12 cellular contexts compared by ENCODE assay signal in genomic region chr18:69956037-69956436, GRCh38. TPM values are rescaled to one million over a fixed set of nuclear protein-coding genes. Genes with fewer than 3 reads are reported as not detected.
A peak's percentile ranks its signal among the peaks of the same experiment; 100 is the strongest.
DNase-seq lines count a peak whose midpoint lies in the region; ATAC-seq and TF ChIP-seq lines count a peak whose summit lies in the region.
"Had no signal": no experiment of that assay in that cellular context is flagged by ENCODE, and none has a peak within 500 bp of the region (broad histone marks: within the 10 kb centered on the region; RNA-seq: fewer than 3 reads in every experiment).

No MANE protein-coding gene starts in this region.

- no peak overlapping the region for H2AFZ ChIP-seq in MM.1S (ENCODE audit: low read length)

- no peak overlapping the region for H3K27ac Mint-ChIP-seq in activated CD4-positive, alpha-beta T cell treated with anti-CD3 and anti-CD28 coated beads, Interleukin-2, amount 10 ng/mL, durations not matched to agents 7 days and 5 days
- H3K27ac Mint-ChIP-seq: dendritic cell treated with granulocyte-macrophage colony-stimulating factor and Interleukin-4, amounts not matched to agents 40 ng/mL and 50 ng/mL, for 4 days had no signal

- peaks cover 32% of the 10 kb centered on the region for H3K36me3 Mint-ChIP-seq in activated CD4-positive, alpha-beta T cell treated with anti-CD3 and anti-CD28 coated beads, Interleukin-2, amount 10 ng/mL, durations not matched to agents 7 days and 5 days (ENCODE audit: low read depth)

- peak overlapping the region; percentile 65; the same call in 1 of the 2 replicates for H3K4me2 ChIP-seq in MM.1S (ENCODE audit: low read depth, low read length)

- no peak for TF ChIP-seq CTCF in MM.1S (IDR thresholded peaks at IDR 0.05; ENCODE audit: low read length)

- DNase-seq in activated CD4-positive, alpha-beta T cell treated with anti-CD3 and anti-CD28 coated beads, Interleukin-2, amount 10 ng/mL, durations not matched to agents 7 days and 5 days = peak; percentile 38
- DNase-seq in activated CD4-positive, alpha-beta T cell treated with anti-CD3 and anti-CD28 coated beads for 4 hours = no peak
- DNase-seq in MM.1S = no peak
- no peak for DNase-seq in activated CD4-positive, CD25-positive, alpha-beta regulatory T cell treated with anti-CD3 and anti-CD28 coated beads, Interleukin-2, amount 50 U/mL, for 72 hours
- no peak for DNase-seq in NCI-H2171 (lab: John Stamatoyannopoulos, UW)
- no peak for DNase-seq in SKM-1 treated with dmso at 0.1 percent for 144 hours (lab: John Stamatoyannopoulos, UW; ENCODE audit: unreplicated experiment)
- DNase-seq: activated gamma-delta T cell treated with Interleukin-2 at 50 U/mL for 16 hours, heart right ventricle, T-helper 9 cell had no signal

- H3K9me3 ChIP-seq in MM.1S (replicated peaks; ENCODE audit: insufficient read depth, low read length) = no peaks in the 10 kb centered on the region

- peaks cover 30% of the 10 kb centered on the region for H3K4me1 Mint-ChIP-seq in activated CD4-positive, alpha-beta T cell treated with anti-CD3 and anti-CD28 coated beads, Interleukin-2, amount 10 ng/mL, durations not matched to agents 7 days and 5 days

- CTCF ChIA-PET in activated CD4-positive, alpha-beta T cell treated with anti-CD3 and anti-CD28 coated beads, Interleukin-2, amount 10 ng/mL, durations not matched to agents 7 days and 5 days (lab: Charles Lee) = interaction anchor here (0.8 to 1.3 kb wide), 4 partner anchors 9 to 58 kb away, joined by 3 to 4 read pairs (median 4); partner anchors contain the start of gene CD226

- ATAC-seq in GM21723 (IDR thresholded peaks at IDR 0.05; ENCODE audit: unreplicated experiment) = peak; percentile 34
- ATAC-seq: heart right ventricle had no signal

- H3K4me3 ChIP-seq in MM.1S (ENCODE audit: low read length) (no peak overlapping the region), rectal smooth muscle tissue (ENCODE audit: low read length) (no peak overlapping the region)

- H3K9ac ChIP-seq in MM.1S (ENCODE audit: low read length) (no peak overlapping the region), rectal smooth muscle tissue (ENCODE audit: low read length) (no peak overlapping the region)

- no peaks in the 10 kb centered on the region for H3K36me3 ChIP-seq in MM.1S (replicated peaks; ENCODE audit: insufficient read depth, low read length)
- H3K36me3 ChIP-seq in rectal smooth muscle tissue (ENCODE audit: control insufficient read depth, insufficient read depth, low read length) = no peaks in the 10 kb centered on the region
- H3K36me3 ChIP-seq: heart right ventricle had no signal

- POLR2A ChIA-PET in activated CD4-positive, alpha-beta T cell treated with anti-CD3 and anti-CD28 coated beads, Interleukin-2, amount 10 ng/mL, durations not matched to agents 7 days and 5 days (lab: Charles Lee) = interaction anchor here (0.7 to 1.6 kb wide), 3 partner anchors 10 to 117 kb away, joined by 3 to 14 read pairs (median 5); no protein-coding TSS in a partner anchor

- no peaks in the 10 kb centered on the region for H3K79me2 ChIP-seq in MM.1S (ENCODE audit: low read length)

- H3K27ac ChIP-seq in MM.1S (ENCODE audit: low read length) = no peak overlapping the region
- H3K27ac ChIP-seq in rectal smooth muscle tissue (ENCODE audit: low read depth, low read length) = peak overlapping the region; percentile 11

- H3K4me1 ChIP-seq in MM.1S (ENCODE audit: low read length) = peaks cover 33% of the 10 kb centered on the region
- H3K4me1 ChIP-seq in rectal smooth muscle tissue (ENCODE audit: control insufficient read depth, insufficient read depth, low read length) = peaks cover 2% of the 10 kb centered on the region

- H3K9me2 ChIP-seq in MM.1S (replicated peaks; ENCODE audit: insufficient read depth, low read length) = no peaks in the 10 kb centered on the region

- H3K27me3 ChIP-seq in MM.1S (replicated peaks; ENCODE audit: insufficient read depth, low read length) (no peaks in the 10 kb centered on the region), rectal smooth muscle tissue (ENCODE audit: control insufficient read depth, insufficient read depth, low read length) (no peaks in the 10 kb centered on the region)
- H3K27me3 ChIP-seq: heart right ventricle had no signal

- no peak overlapping the region for H3K4me3 Mint-ChIP-seq in activated CD4-positive, alpha-beta T cell treated with anti-CD3 and anti-CD28 coated beads, Interleukin-2, amount 10 ng/mL, durations not matched to agents 7 days and 5 days

- peaks cover 17% of the 10 kb centered on the region for H3F3A ChIP-seq in MM.1S (ENCODE audit: insufficient read depth, low read length)

- H3K9me3 Mint-ChIP-seq in activated CD4-positive, alpha-beta T cell treated with anti-CD3 and anti-CD28 coated beads, Interleukin-2, amount 10 ng/mL, durations not matched to agents 7 days and 5 days = peaks cover 5% of the 10 kb centered on the region
- H3K9me3 Mint-ChIP-seq: dendritic cell treated with granulocyte-macrophage colony-stimulating factor and Interleukin-4, amounts not matched to agents 40 ng/mL and 50 ng/mL, for 4 days had no signal

- no peaks in the 10 kb centered on the region for H4K20me1 ChIP-seq in MM.1S (ENCODE audit: insufficient read depth, low read length)

- no peaks in the 10 kb centered on the region for H3K27me3 Mint-ChIP-seq in activated CD4-positive, alpha-beta T cell treated with anti-CD3 and anti-CD28 coated beads, Interleukin-2, amount 10 ng/mL, durations not matched to agents 7 days and 5 days
- H3K27me3 Mint-ChIP-seq: dendritic cell treated with granulocyte-macrophage colony-stimulating factor and Interleukin-4, amounts not matched to agents 40 ng/mL and 50 ng/mL, for 4 days had no signal

RNA-seq across cellular contexts. Expression of gene CD226, which starts 8.4 kb away (rescaled TPM):
- 100 to 1,000 TPM; 113 to 126 TPM for total RNA-seq in activated CD4-positive, alpha-beta T cell treated with anti-CD3 and anti-CD28 coated beads, Interleukin-2, amount 10 ng/mL, durations not matched to agents 7 days and 5 days
